8 cellular contexts compared by ENCODE assay signal in the genomic region with DNA sequence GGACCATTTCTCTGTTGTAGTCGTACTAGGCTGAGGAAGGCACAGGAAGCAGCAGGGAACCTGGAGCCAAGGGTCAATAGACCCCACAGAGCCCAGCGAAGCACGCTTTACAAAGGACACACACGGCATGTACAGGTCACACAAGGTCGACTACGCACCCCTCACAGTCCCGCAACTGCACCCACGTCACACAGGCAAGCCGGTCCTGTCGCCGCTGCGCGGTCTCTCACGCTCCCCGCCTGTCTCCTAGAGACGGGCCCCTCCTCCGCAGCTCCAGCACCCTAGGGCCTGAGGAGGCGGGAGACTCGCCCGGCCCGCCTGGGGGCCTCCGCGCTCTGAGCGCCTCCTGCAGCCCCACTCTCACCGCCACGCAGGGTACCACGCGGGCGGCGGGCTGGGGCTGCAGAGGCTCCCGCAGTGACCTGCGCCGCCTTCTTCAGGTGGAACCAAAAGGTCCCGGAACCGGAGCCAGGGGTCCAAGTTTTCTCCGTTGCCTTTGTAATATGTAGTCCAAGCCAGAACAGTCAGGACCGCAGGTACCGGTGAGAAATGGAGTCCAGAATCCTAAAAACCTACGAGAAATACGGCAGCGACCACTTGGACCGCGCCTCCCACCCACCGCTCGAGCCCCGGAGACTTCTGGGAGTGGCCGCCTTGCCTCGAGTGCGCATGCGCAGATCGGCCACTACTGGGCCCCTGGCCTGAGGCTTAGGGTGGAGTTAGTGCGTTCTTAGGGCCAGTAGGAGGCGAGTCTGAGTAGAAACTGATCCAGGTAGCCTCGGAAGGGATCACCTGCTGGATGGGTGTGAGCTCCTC. TPM values are rescaled to one million over a fixed set of nuclear protein-coding genes. Genes with fewer than 3 reads are reported as not detected.
A peak's percentile ranks its signal among the peaks of the same experiment; 100 is the strongest.
DNase-seq lines count a peak whose midpoint lies in the region; ATAC-seq and TF ChIP-seq lines count a peak whose summit lies in the region.

A gene (minus strand): TSS at position 651 of the 816 bp plus-strand sequence. CDS start 8,143 bp downstream, outside the sequence.

- H3K79me2 ChIP-seq in MM.1S (ENCODE audit: low read length), result no peaks in the 10 kb centered on the region

- H2AFZ ChIP-seq in MM.1S (ENCODE audit: low read length), result peak within 1 kb of the TSS; percentile 98

- H4K20me1 ChIP-seq in MM.1S (ENCODE audit: insufficient read depth, low read length), result no peaks in the 10 kb centered on the region

- H3K4me1 Mint-ChIP-seq in activated naive CD8-positive, alpha-beta T cell treated with anti-CD3 and anti-CD28 coated beads, Interleukin-2, amount 50 U/mL, for 24 hours, result peaks cover 16% of the 10 kb centered on the region
- peaks cover 13% of the 10 kb centered on the region for H3K4me1 Mint-ChIP-seq in type B pancreatic cell (ENCODE audit: unreplicated experiment)

- intact Hi-C loops in heart left ventricle (cut with DNase I), result loop anchor here in 3 of 10 donors (2.0 to 10.0 kb wide), 3 partner anchors 65 to 122 kb away; a partner anchor contains a TSS

- TF ChIP-seq POLR2A in heart left ventricle (IDR thresholded peaks at IDR 0.05), result peak in 1 of 2 donors; percentile 46

- H3K27ac Mint-ChIP-seq in activated naive CD8-positive, alpha-beta T cell treated with anti-CD3 and anti-CD28 coated beads, Interleukin-2, amount 50 U/mL, for 24 hours, result peak within 1 kb of the TSS; percentile 84
- peak within 1 kb of the TSS; percentile 93 for H3K27ac Mint-ChIP-seq in type B pancreatic cell

- H3K36me3 Mint-ChIP-seq in activated naive CD8-positive, alpha-beta T cell treated with anti-CD3 and anti-CD28 coated beads, Interleukin-2, amount 50 U/mL, for 24 hours (ENCODE audit: low read depth), result peaks cover 34% of the 10 kb centered on the region
- H3K36me3 Mint-ChIP-seq in type B pancreatic cell, result peaks cover 23% of the 10 kb centered on the region

- H3K27ac ChIP-seq in MM.1S (ENCODE audit: low read length), result no peak within 1 kb of the TSS
- H3K27ac ChIP-seq in heart left ventricle, result peak within 1 kb of the TSS in 11 of 12 donors; percentile 74 to 91 (median 86)

- no peaks in the 10 kb centered on the region for H3F3A ChIP-seq in MM.1S (ENCODE audit: insufficient read depth, low read length)

- TF ChIP-seq CTCF in MM.1S (IDR thresholded peaks at IDR 0.05; ENCODE audit: low read length), result peak; percentile 59
- peak; percentile 43 to 82 (median 68) for TF ChIP-seq CTCF in heart left ventricle (IDR thresholded peaks at IDR 0.05)
- peak; percentile 78 for TF ChIP-seq CTCF in type B pancreatic cell (conservative IDR thresholded peaks at IDR 0.05)

- peak within 1 kb of the TSS; percentile 98 for H3K4me3 Mint-ChIP-seq in activated naive CD8-positive, alpha-beta T cell treated with anti-CD3 and anti-CD28 coated beads, Interleukin-2, amount 50 U/mL, for 24 hours
- H3K4me3 Mint-ChIP-seq in type B pancreatic cell, result peak within 1 kb of the TSS; percentile 96

- peaks cover 21% of the 10 kb centered on the region for H3K9me3 Mint-ChIP-seq in activated naive CD8-positive, alpha-beta T cell treated with anti-CD3 and anti-CD28 coated beads, Interleukin-2, amount 50 U/mL, for 24 hours
- H3K9me3 Mint-ChIP-seq in type B pancreatic cell, result no peaks in the 10 kb centered on the region

- DNase-seq in H7 (peak; percentile 96), MM.1S (peak; percentile 93), SKM-1 treated with dmso at 0.1 percent for 144 hours (lab: John Stamatoyannopoulos, UW; ENCODE audit: unreplicated experiment) (peak; percentile 88), heart left ventricle (peak; percentile 91 to 96 (median 94)), pons (ENCODE audit: low spot score) (peak; percentile 92), type B pancreatic cell (ENCODE audit: extremely low spot score, unreplicated experiment) (peak; percentile 96)
- DNase-seq in activated naive CD8-positive, alpha-beta T cell treated with anti-CD3 and anti-CD28 coated beads, Interleukin-2, amount 50 U/mL, for 24 hours, result peak; percentile 88

- ATAC-seq in activated naive CD8-positive, alpha-beta T cell treated with anti-CD3 and anti-CD28 coated beads, Interleukin-2, amount 50 U/mL, for 24 hours, result peak; percentile 94
- peak; percentile 99 for ATAC-seq in heart left ventricle

- no peaks in the 10 kb centered on the region for H3K9me2 ChIP-seq in MM.1S (replicated peaks; ENCODE audit: insufficient read depth, low read length)

- peak within 1 kb of the TSS; percentile 84 for H3K9ac ChIP-seq in ES-I3 (ENCODE audit: low read depth, low read length)
- peak within 1 kb of the TSS; percentile 77 for H3K9ac ChIP-seq in MM.1S (ENCODE audit: low read length)

- peaks cover 13% of the 10 kb centered on the region; the same call in 1 of the 2 replicates for H3K4me1 ChIP-seq in ES-I3 (ENCODE audit: insufficient read depth, low read length)
- no peaks in the 10 kb centered on the region for H3K4me1 ChIP-seq in MM.1S (ENCODE audit: low read length)
- peaks cover 0 to 16% (median 10%) of the 10 kb centered on the region in 12 donors for H3K4me1 ChIP-seq in heart left ventricle

- H3K36me3 ChIP-seq in ES-I3 (ENCODE audit: insufficient read depth, low read length) (no peaks in the 10 kb centered on the region), H7 (replicated peaks; ENCODE audit: control insufficient read depth, insufficient read depth, low read length) (no peaks in the 10 kb centered on the region; the same call in 1 of the 2 replicates), MM.1S (replicated peaks; ENCODE audit: insufficient read depth, low read length) (no peaks in the 10 kb centered on the region), heart left ventricle (peaks cover 0 to 12% (median 0%) of the 10 kb centered on the region in 9 donors)

- H3K4me2 ChIP-seq in MM.1S (ENCODE audit: low read depth, low read length), result peak within 1 kb of the TSS; percentile 86

- no peaks in the 10 kb centered on the region for H3K27me3 Mint-ChIP-seq in activated naive CD8-positive, alpha-beta T cell treated with anti-CD3 and anti-CD28 coated beads, Interleukin-2, amount 50 U/mL, for 24 hours
- H3K27me3 Mint-ChIP-seq in type B pancreatic cell, result no peaks in the 10 kb centered on the region

- H3K9me3 ChIP-seq in ES-I3 (ENCODE audit: control insufficient read depth, insufficient read depth, low read length), result no peaks in the 10 kb centered on the region
- no peaks in the 10 kb centered on the region for H3K9me3 ChIP-seq in MM.1S (replicated peaks; ENCODE audit: insufficient read depth, low read length)
- no peaks in the 10 kb centered on the region for H3K9me3 ChIP-seq in heart left ventricle

- H3K4me3 ChIP-seq in H7 (ENCODE audit: insufficient read depth, low read depth, low read length) (peak within 1 kb of the TSS; percentile 89), MM.1S (ENCODE audit: low read length) (peak within 1 kb of the TSS; percentile 77), heart left ventricle (peak within 1 kb of the TSS; percentile 70 to 100 (median 86))

- WGBS in heart left ventricle, 4 donors, result 0% methylated on average over 20 to 54 of the region's 54 CpGs

- no peaks in the 10 kb centered on the region for H3K27me3 ChIP-seq in H7 (ENCODE audit: control insufficient read depth, insufficient read depth, low read length)
- H3K27me3 ChIP-seq in MM.1S (replicated peaks; ENCODE audit: insufficient read depth, low read length), result no peaks in the 10 kb centered on the region
- no peaks in the 10 kb centered on the region for H3K27me3 ChIP-seq in heart left ventricle

RNA-seq across cellular contexts. Expression of the gene that starts here (rescaled TPM):
- total RNA-seq in H7 (2014; rRNA removed; shearing (Covaris generic)), result 5.7 and 11.0 TPM in 2 replicates
- 1 to 10 TPM; 4.5 to 7.9 (median 6.0) TPM for total RNA-seq in heart left ventricle
- 1 to 10 TPM; 1.8 to 3.0 TPM for polyA plus RNA-seq in heart left ventricle
- total RNA-seq in type B pancreatic cell (ENCODE audit: low replicate concordance), result 24.0 and 24.1 TPM in 2 replicates
